ENCODE assay signal across 8 cellular contexts in genomic region chr17:58587713-58588117, GRCh38.
DNase-seq lines count a peak whose midpoint lies in the region; ATAC-seq and TF ChIP-seq lines count a peak whose summit lies in the region.

No MANE protein-coding gene starts in this region.

- no peak overlapping the region for H3K27ac Mint-ChIP-seq in CD4-positive, alpha-beta T cell
- H3K27ac Mint-ChIP-seq in endothelial cell (ENCODE audit: unreplicated experiment): no peak overlapping the region
- no peak overlapping the region for H3K27ac Mint-ChIP-seq in naive thymus-derived CD4-positive, alpha-beta T cell
- H3K27ac Mint-ChIP-seq in stimulated activated effector memory CD8-positive, alpha-beta T cell treated with anti-CD3 and anti-CD28 coated beads, Interleukin-12 subunit alpha, Interleukin-12 subunit beta, amount 100 ng/mL, for 72 hours: no peak overlapping the region

- no peaks in the 10 kb centered on the region for H3K27me3 ChIP-seq in CD4-positive, alpha-beta T cell (ENCODE audit: control insufficient read depth, insufficient read depth, low read length)
- H3K27me3 ChIP-seq in naive thymus-derived CD4-positive, alpha-beta T cell (ENCODE audit: control insufficient read depth in 2 of 2, insufficient read depth in 2 of 2, low read length in 2 of 2): no peaks in the 10 kb centered on the region

- no peaks in the 10 kb centered on the region for H3K36me3 ChIP-seq in naive thymus-derived CD4-positive, alpha-beta T cell (ENCODE audit: control insufficient read depth in 2 of 3, insufficient read depth in 3 of 3, low read length in 3 of 3)

- no peak overlapping the region for H3K4me3 ChIP-seq in naive thymus-derived CD4-positive, alpha-beta T cell (ENCODE audit: low read length)

- peak; percentile 33 to 60 (median 42) for DNase-seq in CD4-positive, alpha-beta T cell
- DNase-seq in HEK293T (ENCODE audit: extremely low spot score) (peak; percentile 83), NCI-H82 treated with DMSO at 0.1 percent for 48 hours (lab: John Stamatoyannopoulos, UW; ENCODE audit: unreplicated experiment) (peak; percentile 59), endothelial cell (ENCODE audit: low spot score) (peak; percentile 65)
- DNase-seq in activated CD8-positive, alpha-beta memory T cell treated with anti-CD3 and anti-CD28 coated beads for 4 hours (ENCODE audit: low read depth in 2 of 2): peak; percentile 12 to 17
- peak; percentile 16 to 60 (median 46) for DNase-seq in naive thymus-derived CD4-positive, alpha-beta T cell
- DNase-seq in stimulated activated effector memory CD8-positive, alpha-beta T cell treated with anti-CD3 and anti-CD28 coated beads, Interleukin-12 subunit alpha, Interleukin-12 subunit beta, amount 100 ng/mL, for 72 hours (ENCODE audit: low spot score in 2 of 2): peak; percentile 10 to 60

- peak; percentile 92 for ATAC-seq in CD4-positive, alpha-beta T cell (ENCODE audit: poor library complexity)
- ATAC-seq in naive thymus-derived CD4-positive, alpha-beta T cell: peak; percentile 86
- ATAC-seq in stimulated activated effector memory CD8-positive, alpha-beta T cell treated with anti-CD3 and anti-CD28 coated beads, Interleukin-12 subunit alpha, Interleukin-12 subunit beta, amount 100 ng/mL, for 72 hours: peak; percentile 90
- ATAC-seq in GM18861 (IDR thresholded peaks at IDR 0.05; ENCODE audit: unreplicated experiment): no peak

- no peaks in the 10 kb centered on the region for H3K36me3 Mint-ChIP-seq in CD4-positive, alpha-beta T cell (ENCODE audit: low read depth)
- no peaks in the 10 kb centered on the region for H3K36me3 Mint-ChIP-seq in endothelial cell (ENCODE audit: low read depth, unreplicated experiment)
- no peaks in the 10 kb centered on the region for H3K36me3 Mint-ChIP-seq in naive thymus-derived CD4-positive, alpha-beta T cell
- H3K36me3 Mint-ChIP-seq in stimulated activated effector memory CD8-positive, alpha-beta T cell treated with anti-CD3 and anti-CD28 coated beads, Interleukin-12 subunit alpha, Interleukin-12 subunit beta, amount 100 ng/mL, for 72 hours: no peaks in the 10 kb centered on the region

- H3K4me1 Mint-ChIP-seq in CD4-positive, alpha-beta T cell (ENCODE audit: low read depth): peaks cover 4% of the 10 kb centered on the region
- H3K4me1 Mint-ChIP-seq in endothelial cell (ENCODE audit: unreplicated experiment): no peaks in the 10 kb centered on the region
- H3K4me1 Mint-ChIP-seq in naive thymus-derived CD4-positive, alpha-beta T cell: peaks cover 0 to 2% (median 0%) of the 10 kb centered on the region in 7 donors
- H3K4me1 Mint-ChIP-seq in stimulated activated effector memory CD8-positive, alpha-beta T cell treated with anti-CD3 and anti-CD28 coated beads, Interleukin-12 subunit alpha, Interleukin-12 subunit beta, amount 100 ng/mL, for 72 hours: no peaks in the 10 kb centered on the region

- H3K9me3 Mint-ChIP-seq in CD4-positive, alpha-beta T cell: no peaks in the 10 kb centered on the region
- H3K9me3 Mint-ChIP-seq in endothelial cell (ENCODE audit: unreplicated experiment): no peaks in the 10 kb centered on the region
- no peaks in the 10 kb centered on the region for H3K9me3 Mint-ChIP-seq in naive thymus-derived CD4-positive, alpha-beta T cell
- H3K9me3 Mint-ChIP-seq in stimulated activated effector memory CD8-positive, alpha-beta T cell treated with anti-CD3 and anti-CD28 coated beads, Interleukin-12 subunit alpha, Interleukin-12 subunit beta, amount 100 ng/mL, for 72 hours: no peaks in the 10 kb centered on the region

- H3K4me1 ChIP-seq in naive thymus-derived CD4-positive, alpha-beta T cell (ENCODE audit: control insufficient read depth in 2 of 2, insufficient read depth in 2 of 2, low read length in 2 of 2): no peaks in the 10 kb centered on the region

- intact Hi-C loops in CD4-positive, alpha-beta T cell (cut with DNase I, micrococcal nuclease): loop anchor here (1.0 to 5.0 kb wide), 5 partner anchors 44 to 418 kb away; partner anchors contain the start of genes RAD51C (in 1 of the 2) and TEX14 (in 1 of the 2)
- intact Hi-C loops in naive thymus-derived CD4-positive, alpha-beta T cell (cut with micrococcal nuclease): loop anchor here (1.0 to 10.0 kb wide), 8 partner anchors 44 to 418 kb away; partner anchors contain the start of genes RAD51C (in 2 of the 2) and TEX14 (in 2 of the 2)

- no peak overlapping the region for H3K4me3 Mint-ChIP-seq in CD4-positive, alpha-beta T cell
- H3K4me3 Mint-ChIP-seq in endothelial cell (ENCODE audit: unreplicated experiment): no peak overlapping the region
- no peak overlapping the region for H3K4me3 Mint-ChIP-seq in naive thymus-derived CD4-positive, alpha-beta T cell
- no peak overlapping the region for H3K4me3 Mint-ChIP-seq in stimulated activated effector memory CD8-positive, alpha-beta T cell treated with anti-CD3 and anti-CD28 coated beads, Interleukin-12 subunit alpha, Interleukin-12 subunit beta, amount 100 ng/mL, for 72 hours

- POLR2A ChIA-PET in CD4-positive, alpha-beta T cell (lab: Charles Lee): interaction anchor here (1.0 to 1.4 kb wide), 5 partner anchors 43 to 417 kb away, joined by 3 to 6 read pairs (median 4); partner anchors contain the start of gene RAD51C
- POLR2A ChIA-PET in HEK293T (lab: Yijun Ruan, JAX): interaction anchor here (1.0 to 2.1 kb wide), 4 partner anchors 44 to 91 kb away, joined by 4 to 22 read pairs (median 6); no protein-coding TSS in a partner anchor
- POLR2A ChIA-PET in naive thymus-derived CD4-positive, alpha-beta T cell (lab: Charles Lee): interaction anchor here (0.7 to 1.7 kb wide), 4 partner anchors 43 to 417 kb away, joined by 3 to 6 read pairs (median 4); no protein-coding TSS in a partner anchor

- no peaks in the 10 kb centered on the region for H3K9me3 ChIP-seq in CD4-positive, alpha-beta T cell (ENCODE audit: control insufficient read depth, low read length)
- H3K9me3 ChIP-seq in naive thymus-derived CD4-positive, alpha-beta T cell (ENCODE audit: control insufficient read depth in 2 of 3, low read length in 3 of 3): no peaks in the 10 kb centered on the region

- peaks cover 8% of the 10 kb centered on the region for H3K27me3 Mint-ChIP-seq in CD4-positive, alpha-beta T cell
- no peaks in the 10 kb centered on the region for H3K27me3 Mint-ChIP-seq in endothelial cell (ENCODE audit: unreplicated experiment)
- H3K27me3 Mint-ChIP-seq in naive thymus-derived CD4-positive, alpha-beta T cell: peaks cover 0 to 5% (median 3%) of the 10 kb centered on the region in 5 donors

- CTCF ChIA-PET in CD4-positive, alpha-beta T cell (lab: Charles Lee): interaction anchor here (0.6 to 3.4 kb wide), 7 partner anchors 10 to 417 kb away, joined by 3 to 15 read pairs (median 4); no protein-coding TSS in a partner anchor
- CTCF ChIA-PET in HEK293T (lab: Yijun Ruan, JAX): interaction anchor here (0.6 to 2.0 kb wide), 10 partner anchors 10 to 417 kb away, joined by 3 to 10 read pairs (median 3); partner anchors contain the start of gene RAD51C
- CTCF ChIA-PET in naive thymus-derived CD4-positive, alpha-beta T cell (lab: Charles Lee): interaction anchor here (0.6 to 2.1 kb wide), 10 partner anchors 9 to 418 kb away, joined by 3 to 12 read pairs (median 4); partner anchors contain the start of gene MTMR4

- H3K27ac ChIP-seq in CD4-positive, alpha-beta T cell (ENCODE audit: low read depth, low read length): no peak overlapping the region
- H3K27ac ChIP-seq in naive thymus-derived CD4-positive, alpha-beta T cell (ENCODE audit: low read depth, low read length): no peak overlapping the region

- peak; percentile 91 for TF ChIP-seq CTCF in CD4-positive, alpha-beta T cell (IDR thresholded peaks at IDR 0.05)
- peak; percentile 84 for TF ChIP-seq CTCF in endothelial cell (IDR thresholded peaks at IDR 0.05; ENCODE audit: unreplicated experiment)

TF ChIP-seq in HEK293T, 16 proteins besides CTCF, POLR2A, EP300 and RAD21:
- TF ChIP-seq CTBP1 (IDR thresholded peaks at IDR 0.05; ENCODE audit: borderline replicate concordance): no peak
- TF ChIP-seq LEF1 (IDR thresholded peaks at IDR 0.05; ENCODE audit: borderline replicate concordance): no peak
- TF ChIP-seq FOXK2 (IDR thresholded peaks at IDR 0.05): no peak
- no peak for TF ChIP-seq L3MBTL2 (conservative IDR thresholded peaks at IDR 0.05)
- no peak for TF ChIP-seq BHLHE40 (IDR thresholded peaks at IDR 0.05; ENCODE audit: borderline replicate concordance)
- TF ChIP-seq PKNOX1 (IDR thresholded peaks at IDR 0.05): no peak
- TF ChIP-seq ZNF384 (IDR thresholded peaks at IDR 0.05): no peak
- no peak for TF ChIP-seq TARDBP (IDR thresholded peaks at IDR 0.05)
- no peak for TF ChIP-seq FOXA1 (IDR thresholded peaks at IDR 0.05)
- TF ChIP-seq ELF4 (IDR thresholded peaks at IDR 0.05): no peak
- no peak for TF ChIP-seq HDGF (IDR thresholded peaks at IDR 0.05; ENCODE audit: borderline replicate concordance)
- no peak for TF ChIP-seq NFRKB (IDR thresholded peaks at IDR 0.05)
- TF ChIP-seq FOXM1 (IDR thresholded peaks at IDR 0.05; ENCODE audit: borderline replicate concordance): no peak
- no peak for TF ChIP-seq SUZ12 (IDR thresholded peaks at IDR 0.05)
- no peak for TF ChIP-seq SP1 (IDR thresholded peaks at IDR 0.05)
- no peak for TF ChIP-seq ARNT (IDR thresholded peaks at IDR 0.05)

Comparison
In these comparisons a context has a peak if more than half of its experiments do, and no peak if none do; other contexts are left out.
1. DNase-seq: peak in every context shown above with its lines; median percentile 83 in HEK293T; 65 in endothelial cell; 59 in NCI-H82 treated with DMSO at 0.1 percent for 48 hours; 46 in naive thymus-derived CD4-positive, alpha-beta T cell; 42 in CD4-positive, alpha-beta T cell; 35 in stimulated activated effector memory CD8-positive, alpha-beta T cell treated with anti-CD3 and anti-CD28 coated beads, Interleukin-12 subunit alpha, Interleukin-12 subunit beta, amount 100 ng/mL, for 72 hours; 14 in activated CD8-positive, alpha-beta memory T cell treated with anti-CD3 and anti-CD28 coated beads for 4 hours.